ENCODE assay signal across 10 cellular contexts in the genomic region with DNA sequence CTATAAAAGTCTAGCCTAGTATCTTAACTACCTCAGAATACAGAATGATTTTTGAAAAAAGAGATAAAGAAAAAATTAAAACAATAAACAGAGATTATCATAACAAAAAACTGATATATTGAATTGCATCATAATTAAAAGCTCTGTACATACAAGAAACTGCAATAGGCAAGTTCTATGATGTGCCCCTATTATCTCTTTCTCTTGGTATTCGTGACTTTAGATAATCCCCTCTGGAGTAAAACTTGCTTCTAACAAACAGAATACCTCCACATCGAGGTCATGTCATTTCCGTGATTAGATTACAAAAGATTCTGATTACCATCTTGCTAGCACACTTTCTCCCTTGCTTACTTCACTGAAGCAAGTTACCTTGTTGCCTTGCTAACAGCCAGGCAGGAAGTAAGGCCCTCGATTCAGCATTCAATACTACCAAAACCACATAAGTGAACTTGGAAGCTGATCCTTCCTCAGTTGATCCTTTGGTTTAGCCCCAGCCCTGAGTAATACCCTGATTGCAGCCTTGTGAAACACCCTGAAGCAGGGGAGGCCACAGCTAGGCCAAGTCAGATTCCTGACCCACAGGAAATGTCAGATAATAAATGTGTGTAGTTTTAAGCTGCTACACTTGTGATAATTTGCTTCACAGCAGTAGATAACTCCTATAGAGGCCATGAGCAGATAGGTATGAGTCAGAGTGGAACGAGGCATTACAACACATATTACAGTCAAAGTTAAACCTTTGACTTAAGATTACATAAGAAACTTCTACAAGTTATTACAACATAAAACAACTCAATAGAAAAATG. TPM values are rescaled to one million over a fixed set of nuclear protein-coding genes. Genes with fewer than 3 reads are reported as not detected.
DNase-seq lines count a peak whose midpoint lies in the region; ATAC-seq and FAIRE-seq lines count a peak whose summit lies in the region.
"Had no signal": no experiment of that assay in that cellular context is flagged by ENCODE, and none has a peak within 500 bp of the region (broad histone marks: within the 10 kb centered on the region; RNA-seq: fewer than 3 reads in every experiment).

No MANE protein-coding gene starts in this region.

- no peaks in the 10 kb centered on the region for H3K36me3 ChIP-seq in small intestine (ENCODE audit: control insufficient read depth in 2 of 2, insufficient read depth in 2 of 2, low read length in 2 of 2)

- 19 to 35% (median 23%) methylated on average over 5 of the region's 5 CpGs for WGBS in small intestine, 3 donors

- peak; percentile 39 for DNase-seq in NCI-H82 (lab: John Stamatoyannopoulos, UW)
- no peak for DNase-seq in NCI-H82 treated with DMSO at 0.1 percent for 48 hours (lab: John Stamatoyannopoulos, UW; ENCODE audit: unreplicated experiment)
- peak; percentile 94 for DNase-seq in SIG-M5 treated with dmso at 0.1 percent for 504 hours (lab: John Stamatoyannopoulos, UW; ENCODE audit: unreplicated experiment)
- DNase-seq in fibroblast of gingiva (ENCODE audit: low read depth): peak; percentile 45
- peak; percentile 56 for DNase-seq in small intestine
- DNase-seq in GM19239 (ENCODE audit: insufficient read length, low spot score): no peak
- DNase-seq in GM19240 (ENCODE audit: insufficient read length, low spot score): no peak
- DNase-seq: 8988T, NCI-H345 had no signal

- peak overlapping the region; percentile 5 to 55 for H3K27ac ChIP-seq in small intestine (ENCODE audit: low read depth in 1 of 2, low read length in 1 of 2)

- no peaks in the 10 kb centered on the region for H3K9me3 ChIP-seq in small intestine (ENCODE audit: control insufficient read depth, low read depth)

- H3K27me3 ChIP-seq in small intestine (ENCODE audit: control insufficient read depth in 2 of 2, insufficient read depth in 2 of 2, low read length in 2 of 2): no peaks in the 10 kb centered on the region

- ATAC-seq in HG02981 (IDR thresholded peaks at IDR 0.05; ENCODE audit: unreplicated experiment): no peak

- H3K4me3 ChIP-seq in small intestine (ENCODE audit: low read depth in 1 of 2, low read length in 2 of 2): no peak overlapping the region

- peak; percentile 79 for FAIRE-seq in small intestine (lab: Jason Lieb, UNC)
- FAIRE-seq in GM19239 (lab: Jason Lieb, UNC): no peak

- H3K4me1 ChIP-seq in small intestine (ENCODE audit: control insufficient read depth in 2 of 2, insufficient read depth in 1 of 2, low read depth in 1 of 2, low read length in 1 of 2): no peaks in the 10 kb centered on the region

RNA-seq across cellular contexts. Expression of a gene that starts 53.7 kb away (rescaled TPM):
- polyA plus RNA-seq in small intestine: 10 to 100 TPM in 1 of 3 donors, 1 to 10 TPM in 2; 4.7 to 16.1 (median 5.4) TPM

RNA-seq across cellular contexts. Expression of a gene that starts 58.8 kb away (rescaled TPM):
- 1 to 10 TPM; 1.8 to 5.4 (median 1.9) TPM for polyA plus RNA-seq in small intestine

Comparison
In these comparisons a context has a peak if more than half of its experiments do, and no peak if none do; other contexts are left out.
1. DNase-seq: peak in NCI-H82 (single experiment), SIG-M5 treated with dmso at 0.1 percent for 504 hours (single experiment), fibroblast of gingiva (single experiment) and small intestine (single experiment); none in NCI-H82 treated with DMSO at 0.1 percent for 48 hours (single experiment), GM19239 (single experiment) and GM19240 (single experiment).